1 cellular context compared by ENCODE assay signal in the genomic region with DNA sequence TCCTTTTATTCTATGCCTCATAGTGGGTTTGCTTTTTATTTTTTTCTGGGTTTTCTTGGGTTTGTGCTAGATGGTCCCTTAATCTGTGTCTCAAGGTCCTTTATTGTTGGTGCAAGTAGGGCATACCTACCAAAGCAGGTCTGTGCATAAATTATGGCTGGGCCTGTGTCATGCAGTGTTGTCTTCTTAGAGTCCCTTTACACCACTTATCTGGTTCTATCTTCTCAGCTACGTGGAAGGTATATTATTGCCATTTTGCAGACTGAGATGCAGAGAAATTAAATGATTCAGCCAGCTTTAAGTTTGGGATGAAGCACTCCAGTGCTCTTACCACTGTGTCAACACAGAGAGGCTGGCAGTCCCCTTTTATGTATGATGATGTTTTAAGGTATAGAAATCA.
TF ChIP-seq lines count a peak whose summit lies in the region.

No MANE protein-coding gene starts in this region.

TF ChIP-seq in SK-N-SH, 30 proteins besides CTCF, POLR2A, EP300 and RAD21:
- TF ChIP-seq SIN3A (IDR thresholded peaks at IDR 0.05; ENCODE audit: borderline replicate concordance, low read depth, low read length) = no peak
- no peak for TF ChIP-seq RFX5 (IDR thresholded peaks at IDR 0.05; ENCODE audit: low read length)
- TF ChIP-seq TEAD4 (IDR thresholded peaks at IDR 0.05; ENCODE audit: borderline replicate concordance, insufficient read depth) = no peak
- no peak for TF ChIP-seq FOXM1 (IDR thresholded peaks at IDR 0.05; ENCODE audit: low read depth)
- TF ChIP-seq NRF1 (IDR thresholded peaks at IDR 0.05; ENCODE audit: low read depth, low read length) = no peak
- no peak for TF ChIP-seq CHD2 (IDR thresholded peaks at IDR 0.05; ENCODE audit: low read length, partially characterized antibody)
